22 cellular contexts compared by ENCODE assay signal in the genomic region with DNA sequence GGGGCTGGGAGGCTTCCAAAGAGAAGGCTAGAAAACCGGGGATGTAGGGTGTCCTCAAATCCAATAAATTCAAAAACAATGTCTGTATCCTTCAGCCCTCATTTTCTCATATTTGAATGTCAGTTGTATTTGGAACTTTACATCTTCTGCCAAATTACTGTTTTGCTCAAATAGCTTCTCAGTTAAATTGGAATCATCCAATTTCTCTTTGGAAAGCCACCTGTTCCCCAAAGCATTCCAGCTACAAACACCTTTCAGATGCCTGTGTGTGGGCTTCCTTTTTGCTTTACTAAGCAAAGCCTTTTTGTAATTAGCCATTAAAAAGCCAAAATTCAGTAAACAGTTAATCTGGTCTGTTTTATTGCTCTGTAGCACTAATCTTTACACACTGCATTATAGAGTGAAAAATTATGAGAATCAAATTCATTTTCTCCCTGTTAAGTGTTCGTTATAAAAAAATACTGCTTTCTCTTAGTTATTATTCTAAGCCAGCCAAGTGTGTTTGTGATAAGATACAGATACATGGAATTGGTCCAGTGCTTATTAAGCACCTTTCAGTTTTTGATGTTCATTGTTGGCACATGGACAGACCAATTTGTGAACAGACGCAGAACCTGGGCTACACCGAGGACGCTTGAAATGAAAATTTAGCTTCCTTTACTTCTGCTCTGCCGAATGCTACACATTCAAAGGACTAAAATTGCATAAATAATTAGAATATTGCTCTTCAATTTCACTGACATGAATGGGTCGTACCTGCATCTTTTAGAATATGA.
DNase-seq lines count a peak whose midpoint lies in the region; ATAC-seq and TF ChIP-seq lines count a peak whose summit lies in the region.
"Had no signal": no experiment of that assay in that cellular context is flagged by ENCODE, and none has a peak within 500 bp of the region (broad histone marks: within the 10 kb centered on the region; RNA-seq: fewer than 3 reads in every experiment).

No MANE protein-coding gene starts in this region.

- H3K36me3 Mint-ChIP-seq in activated T-cell treated with anti-CD3 and anti-CD28 coated beads, Interleukin-2, amount 50 U/mL, for 4 hours (ENCODE audit: insufficient read depth): no peaks in the 10 kb centered on the region
- H3K36me3 Mint-ChIP-seq: CD8-positive, alpha-beta memory T cell; WTC11 had no signal

- no peaks in the 10 kb centered on the region for H3K27me3 ChIP-seq in parathyroid adenoma (ENCODE audit: control insufficient read depth, insufficient read depth, low read length)
- H3K27me3 ChIP-seq: SJSA1, suprapubic skin had no signal

- peak overlapping the region; percentile 25 for H3K4me2 ChIP-seq in parathyroid adenoma (ENCODE audit: low read length)

- peaks cover 16% of the 10 kb centered on the region for H3K4me1 Mint-ChIP-seq in activated T-cell treated with anti-CD3 and anti-CD28 coated beads, Interleukin-2, amount 50 U/mL, for 4 hours (ENCODE audit: low read depth)
- H3K4me1 Mint-ChIP-seq: stimulated activated memory B cell treated with anti-CD40 and anti-IgM and Interleukin-4, amounts not matched to agents 10 μg/mL and 1 μg/mL and 100 μg/mL, for 72 hours; WTC11 had no signal

- H3K9me3 ChIP-seq in parathyroid adenoma (ENCODE audit: control insufficient read depth, low read length): no peaks in the 10 kb centered on the region
- H3K9me3 ChIP-seq: SJSA1, suprapubic skin had no signal

- H3K27me3 Mint-ChIP-seq in activated T-cell treated with anti-CD3 and anti-CD28 coated beads, Interleukin-2, amount 50 U/mL, for 4 hours (ENCODE audit: low read depth): no peaks in the 10 kb centered on the region
- H3K27me3 Mint-ChIP-seq: CD8-positive, alpha-beta memory T cell; dendritic cell treated with granulocyte-macrophage colony-stimulating factor and Interleukin-4, amounts not matched to agents 40 ng/mL and 50 ng/mL, for 4 days; stimulated activated memory B cell treated with anti-CD40 and anti-IgM and Interleukin-4, amounts not matched to agents 10 μg/mL and 1 μg/mL and 100 μg/mL, for 72 hours had no signal

- H3K4me3 Mint-ChIP-seq in activated T-cell treated with anti-CD3 and anti-CD28 coated beads, Interleukin-2, amount 50 U/mL, for 4 hours: peak overlapping the region; percentile 49
- H3K4me3 Mint-ChIP-seq: dendritic cell treated with granulocyte-macrophage colony-stimulating factor and Interleukin-4, amounts not matched to agents 40 ng/mL and 50 ng/mL, for 4 days; stimulated activated memory B cell treated with anti-CD40 and anti-IgM and Interleukin-4, amounts not matched to agents 10 μg/mL and 1 μg/mL and 100 μg/mL, for 72 hours; WTC11 had no signal

- no peaks in the 10 kb centered on the region for H3K4me1 ChIP-seq in parathyroid adenoma

- H2AFZ ChIP-seq in parathyroid adenoma: no peak overlapping the region

- no peak overlapping the region for H3K4me3 ChIP-seq in parathyroid adenoma (ENCODE audit: low read depth, low read length)
- H3K4me3 ChIP-seq: SJSA1, skin epidermis, suprapubic skin had no signal

- no peak for ATAC-seq in activated T-cell treated with anti-CD3 and anti-CD28 coated beads, Interleukin-2, amount 50 U/mL, for 4 hours
- ATAC-seq: stimulated activated memory B cell treated with anti-CD40 and anti-IgM and Interleukin-4, amounts not matched to agents 10 μg/mL and 1 μg/mL and 100 μg/mL, for 72 hours; WTC11 had no signal

- no peaks in the 10 kb centered on the region for H3K79me2 ChIP-seq in parathyroid adenoma

- H3K9ac ChIP-seq in parathyroid adenoma: no peak overlapping the region

- peaks cover 7% of the 10 kb centered on the region for H3K9me3 Mint-ChIP-seq in activated T-cell treated with anti-CD3 and anti-CD28 coated beads, Interleukin-2, amount 50 U/mL, for 4 hours
- H3K9me3 Mint-ChIP-seq: dendritic cell treated with granulocyte-macrophage colony-stimulating factor and Interleukin-4, amounts not matched to agents 40 ng/mL and 50 ng/mL, for 4 days; stimulated activated memory B cell treated with anti-CD40 and anti-IgM and Interleukin-4, amounts not matched to agents 10 μg/mL and 1 μg/mL and 100 μg/mL, for 72 hours had no signal

- no peaks in the 10 kb centered on the region for H3K36me3 ChIP-seq in parathyroid adenoma (ENCODE audit: control insufficient read depth, insufficient read depth, low read length)
- H3K36me3 ChIP-seq: SJSA1, suprapubic skin had no signal

- H3K27ac ChIP-seq in VCaP: peak overlapping the region; percentile 57
- no peak overlapping the region for H3K27ac ChIP-seq in parathyroid adenoma
- H3K27ac ChIP-seq: SJSA1, skin epidermis, suprapubic skin had no signal

- DNase-seq in activated T-cell treated with anti-CD3 and anti-CD28 coated beads, Interleukin-2, amount 50 U/mL, for 4 hours: no peak
- DNase-seq in activated T-cell treated with anti-CD3 and anti-CD28 coated beads for 4 hours (no peak), NCI-H1105 (lab: John Stamatoyannopoulos, UW) (peak; percentile 41), putamen (ENCODE audit: low spot score) (no peak), kidney glomerular epithelial cell (lab: John Stamatoyannopoulos, UW) (no peak)
- DNase-seq: activated CD8-positive, alpha-beta memory T cell treated with anti-CD3 and anti-CD28 coated beads for 24 hours; amygdala; DMS53; GF-D8; KG1; MV-4-11; NCI-H2081; NK-92 treated with Interleukin-12 subunit alpha and Interleukin-12 subunit beta, amount 100 ng/mL, for 24 hours had no signal

- TF ChIP-seq CTCF in VCaP (conservative IDR thresholded peaks at IDR 0.05): no peak
- TF ChIP-seq CTCF in parathyroid adenoma (IDR thresholded peaks at IDR 0.05): no peak
